In genomic region chr3:15899438-15899837, GRCh38 we compare ENCODE assay signal across 1 cellular context.
TF ChIP-seq lines count a peak whose summit lies in the region.

No MANE protein-coding gene starts in this region.

TF ChIP-seq in K562, 482 proteins besides CTCF, POLR2A, EP300 and RAD21 (continued from another document and continues in another):
- TF ChIP-seq E4F1 (CRISPR knock-in tag; IDR thresholded peaks at IDR 0.05; ENCODE audit: borderline replicate concordance) (no peak), THRB (CRISPR knock-in tag; conservative IDR thresholded peaks at IDR 0.05) (no peak), ZNF217 (CRISPR knock-in tag; IDR thresholded peaks at IDR 0.05) (no peak), REST (CRISPR knock-in tag; IDR thresholded peaks at IDR 0.05; ENCODE audit: low read depth) (no peak), ZNF586 (CRISPR knock-in tag; conservative IDR thresholded peaks at IDR 0.05) (no peak), ZNF12 (CRISPR knock-in tag; IDR thresholded peaks at IDR 0.05) (no peak), ZNF512 (tag; IDR thresholded peaks at IDR 0.05) (no peak), GATAD2A (IDR thresholded peaks at IDR 0.05) (no peak), BCLAF1 (IDR thresholded peaks at IDR 0.05; ENCODE audit: borderline replicate concordance in 1 of 2, control insufficient read depth in 1 of 2, low read depth in 2 of 2, low read length in 1 of 2) (no peak), PTTG1 (tag; IDR thresholded peaks at IDR 0.05; ENCODE audit: low read depth) (no peak), ZBTB26 (CRISPR knock-in tag; IDR thresholded peaks at IDR 0.05) (no peak), BDP1 (IDR thresholded peaks at IDR 0.05; ENCODE audit: insufficient read depth, insufficient read length) (no peak), POLR2B (IDR thresholded peaks at IDR 0.05; ENCODE audit: low read depth, partially characterized antibody) (no peak), PTRF (tag; IDR thresholded peaks at IDR 0.05) (no peak), ZNF395 (CRISPR knock-in tag; IDR thresholded peaks at IDR 0.05) (no peak), ZNF699 (CRISPR knock-in tag; IDR thresholded peaks at IDR 0.05; ENCODE audit: insufficient replicate concordance) (no peak), ZNF57 (CRISPR knock-in tag; IDR thresholded peaks at IDR 0.05) (no peak), E2F4 (CRISPR knock-in tag; IDR thresholded peaks at IDR 0.05; ENCODE audit: low read depth) (no peak), NR0B1 (IDR thresholded peaks at IDR 0.05; ENCODE audit: partially characterized antibody) (no peak), MAZ (CRISPR knock-in tag; conservative IDR thresholded peaks at IDR 0.05 in 1 of 2, IDR thresholded peaks at IDR 0.05 in 1 of 2) (no peak), ZNF830 (CRISPR knock-in tag; IDR thresholded peaks at IDR 0.05) (no peak), ZNF79 (CRISPR knock-in tag; IDR thresholded peaks at IDR 0.05; ENCODE audit: low read depth) (no peak), IRF2 (CRISPR knock-in tag; IDR thresholded peaks at IDR 0.05) (no peak), MCM2 (IDR thresholded peaks at IDR 0.05; ENCODE audit: low read depth) (no peak), SRF (CRISPR knock-in tag; IDR thresholded peaks at IDR 0.05) (0 out of 4 replicates have a peak, but pooled peaks of 1 of the 2 experiments have one; percentile 22), ZFPM2 (CRISPR knock-in tag; IDR thresholded peaks at IDR 0.05) (no peak), JUND (IDR thresholded peaks at IDR 0.05; ENCODE audit: borderline replicate concordance, low read depth, low read length) (peak; percentile 11; the same call in 1 of the 2 replicates), JUND (tag; IDR thresholded peaks at IDR 0.05; ENCODE audit: borderline replicate concordance, low read depth, low read length) (no peak), TBL1XR1 (IDR thresholded peaks at IDR 0.05; ENCODE audit: low read length in 2 of 2) (no peak), ZNF232 (CRISPR knock-in tag; IDR thresholded peaks at IDR 0.05) (peak; percentile 94), AFF1 (IDR thresholded peaks at IDR 0.05; ENCODE audit: low read depth in 1 of 2, partially characterized antibody in 2 of 2) (no peak), BACH1 (tag; IDR thresholded peaks at IDR 0.05) (no peak), SLC30A9 (CRISPR knock-in tag; IDR thresholded peaks at IDR 0.05) (no peak), U2AF2 (optimal IDR thresholded peaks at IDR 0.05; ENCODE audit: low read depth, low read length) (no peak), CREB3 (tag; conservative IDR thresholded peaks at IDR 0.05; ENCODE audit: low read depth) (no peak; the same call in 1 of the 2 replicates), SMARCE1 (IDR thresholded peaks at IDR 0.05) (no peak)
